In the genomic region with DNA sequence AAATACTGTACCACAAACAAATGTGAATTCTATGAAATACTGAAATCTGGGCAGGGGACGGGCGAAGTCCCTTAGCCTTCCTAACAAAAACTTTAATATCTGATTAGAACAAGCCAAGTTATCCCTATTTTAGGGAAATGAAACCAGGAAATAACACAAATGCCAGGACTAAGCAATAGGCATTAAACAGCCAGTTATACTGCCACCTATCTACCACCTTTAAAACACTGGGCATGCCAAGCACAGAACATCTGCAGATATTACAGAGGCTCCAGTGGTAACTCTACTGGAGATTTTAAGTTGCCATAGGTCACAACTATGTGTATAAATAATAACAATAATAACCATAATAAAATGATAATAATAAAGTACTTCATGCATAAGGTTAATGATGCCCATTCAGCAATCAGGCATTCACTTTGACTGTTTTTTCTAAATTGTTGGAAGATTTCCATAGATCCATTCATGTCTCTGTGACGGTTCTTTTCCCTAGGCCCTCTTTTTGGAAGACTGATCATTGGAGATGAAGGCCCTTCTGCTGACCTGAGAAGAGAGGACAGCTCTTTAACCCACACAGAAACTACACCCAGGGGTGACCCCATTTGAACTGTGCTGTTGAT, we compare ENCODE assay signal across 9 cellular contexts.
DNase-seq lines count a peak whose midpoint lies in the region; ATAC-seq, FAIRE-seq and TF ChIP-seq lines count a peak whose summit lies in the region.
"Had no signal": no experiment of that assay in that cellular context is flagged by ENCODE, and none has a peak within 500 bp of the region (broad histone marks: within the 10 kb centered on the region; RNA-seq: fewer than 3 reads in every experiment).

No MANE protein-coding gene starts in this region.

- peak; percentile 48 for DNase-seq in Ammon's horn (ENCODE audit: low spot score)
- DNase-seq in HFF-Myc (ENCODE audit: extremely low read depth, low read depth), result no peak
- DNase-seq in keratinocyte (ENCODE audit: low read depth, low spot score), result no peak
- no peak for DNase-seq in activated effector memory CD4-positive, alpha-beta T cell treated with anti-CD3 and anti-CD28 coated beads, Interleukin-2, amount 50 U/mL, for 16 hours
- DNase-seq in GM19239 (ENCODE audit: insufficient read length, low spot score), result no peak

- H2AFZ ChIP-seq in SU-DHL-6 (ENCODE audit: low read depth, low read length, severe bottlenecking) (no peak overlapping the region), keratinocyte (ENCODE audit: control insufficient read depth, low read length) (no peak overlapping the region)

- peak; percentile 55 for TF ChIP-seq CTCF in HFF-Myc (IDR thresholded peaks at IDR 0.05; ENCODE audit: low read depth, low read length, missing control alignments)
- TF ChIP-seq CTCF in SU-DHL-6 (IDR thresholded peaks at IDR 0.05; ENCODE audit: insufficient read depth, low read length, poor library complexity, severe bottlenecking), result peak; percentile 38
- TF ChIP-seq CTCF in keratinocyte (optimal IDR thresholded peaks at IDR 0.05 in 1 of 3, IDR thresholded peaks at IDR 0.05 in 1 of 3, conservative IDR thresholded peaks at IDR 0.05 in 1 of 3; ENCODE audit: extremely low read depth in 1 of 3, insufficient read depth in 2 of 3, low read length in 3 of 3), result peak; percentile 45 to 72 (median 47)

- no peaks in the 10 kb centered on the region for H3K9me1 ChIP-seq in keratinocyte (ENCODE audit: control insufficient read depth, extremely low read depth, insufficient read depth, low read length)

- H4K20me1 ChIP-seq in SU-DHL-6 (ENCODE audit: low read depth, low read length) (no peaks in the 10 kb centered on the region), keratinocyte (ENCODE audit: control insufficient read depth, extremely low read depth, insufficient read depth, low read length) (no peaks in the 10 kb centered on the region)

- H3K9ac ChIP-seq in SU-DHL-6 (ENCODE audit: low read length), result no peak overlapping the region
- no peak overlapping the region for H3K9ac ChIP-seq in keratinocyte (ENCODE audit: control insufficient read depth, extremely low read depth, insufficient read depth, low read length)

- H3K9me3 ChIP-seq in SU-DHL-6 (ENCODE audit: insufficient read depth, low read length), result no peaks in the 10 kb centered on the region
- no peaks in the 10 kb centered on the region for H3K9me3 ChIP-seq in keratinocyte (ENCODE audit: control insufficient read depth, low read depth, low read length)

- no peak overlapping the region for H3K4me2 ChIP-seq in SU-DHL-6 (ENCODE audit: low read depth, low read length, poor library complexity, severe bottlenecking)
- no peak overlapping the region for H3K4me2 ChIP-seq in keratinocyte (ENCODE audit: control insufficient read depth, extremely low read depth, insufficient read depth, low read depth, low read length)

- no peak for ATAC-seq in GM21576 (IDR thresholded peaks at IDR 0.05; ENCODE audit: unreplicated experiment)
- no peak for ATAC-seq in activated CD4-positive, CD25-positive, alpha-beta regulatory T cell treated with anti-CD3 and anti-CD28 coated beads, Interleukin-2, amount 50 U/mL, for 24 hours

- no peaks in the 10 kb centered on the region for H3K4me1 ChIP-seq in keratinocyte (ENCODE audit: control insufficient read depth, extremely low read depth, insufficient read depth, low read length)

- no peaks in the 10 kb centered on the region for H3K36me3 ChIP-seq in SU-DHL-6 (ENCODE audit: low read length)
- no peaks in the 10 kb centered on the region for H3K36me3 ChIP-seq in keratinocyte (ENCODE audit: control insufficient read depth in 2 of 2, extremely low read depth in 1 of 2, insufficient read depth in 2 of 2, low read length in 2 of 2)

- dilution Hi-C loops in keratinocyte (cut with MboI; ENCODE audit: extremely low pct_ligation_motif_present, low sequenced_read_pairs), result no loop called here

- no peaks in the 10 kb centered on the region for H3K9me2 ChIP-seq in SU-DHL-6 (replicated peaks; ENCODE audit: insufficient read depth, low read length)

- H3K79me2 ChIP-seq in SU-DHL-6 (ENCODE audit: insufficient read depth, low read length) (no peaks in the 10 kb centered on the region), keratinocyte (ENCODE audit: control insufficient read depth, insufficient read depth, low read length) (no peaks in the 10 kb centered on the region)

- H3K27me3 ChIP-seq in SU-DHL-6 (ENCODE audit: low read length) (no peaks in the 10 kb centered on the region), keratinocyte (ENCODE audit: control insufficient read depth, extremely low read depth, insufficient read depth, low read length) (no peaks in the 10 kb centered on the region)

- no peak overlapping the region for H3K4me3 ChIP-seq in HFF-Myc (replicated peaks; ENCODE audit: low read depth, low read length)
- H3K4me3 ChIP-seq in SU-DHL-6 (ENCODE audit: insufficient read depth, low read length, poor library complexity, severe bottlenecking), result no peak overlapping the region
- no peak overlapping the region for H3K4me3 ChIP-seq in keratinocyte (ENCODE audit: control insufficient read depth in 2 of 3, extremely low read depth in 1 of 3, insufficient read depth in 2 of 3, low read depth in 1 of 3, low read length in 3 of 3)

- FAIRE-seq in keratinocyte (lab: Jason Lieb, UNC) (no peak), GM19239 (lab: Jason Lieb, UNC) (no peak)
- FAIRE-seq: islet of Langerhans had no signal

- H3K27ac ChIP-seq in SU-DHL-6 (ENCODE audit: low read depth, low read length) (no peak overlapping the region), keratinocyte (ENCODE audit: control insufficient read depth, insufficient read depth, low read length) (no peak overlapping the region)

- H3F3A ChIP-seq in SU-DHL-6 (ENCODE audit: insufficient read depth), result no peaks in the 10 kb centered on the region
